24 cellular contexts compared by ENCODE assay signal in genomic region chr3:112948346-112948838, GRCh38. TPM values are rescaled to one million over a fixed set of nuclear protein-coding genes. Genes with fewer than 3 reads are reported as not detected.
"Had no signal": no experiment of that assay in that cellular context is flagged by ENCODE, and none has a peak within 500 bp of the region (broad histone marks: within the 10 kb centered on the region; RNA-seq: fewer than 3 reads in every experiment).

No MANE protein-coding gene starts in this region.

- H3K9me3 Mint-ChIP-seq: activated CD4-positive, alpha-beta T cell treated with anti-CD3 and anti-CD28 coated beads, Interleukin-2, amount 10 ng/mL, durations not matched to agents 24 days and 14 days had no signal

- H3K4me3 Mint-ChIP-seq: activated B cell treated with CpG ODN at 0.5 μM for 24 hours; activated CD4-positive, alpha-beta T cell treated with anti-CD3 and anti-CD28 coated beads, Interleukin-2, amount 10 ng/mL, durations not matched to agents 24 days and 14 days; activated CD8-positive, alpha-beta memory T cell treated with anti-CD3 and anti-CD28 coated beads, Interleukin-2, amount 10 ng/mL, durations not matched to agents 7 days and 5 days; activated T-cell treated with anti-CD3 and anti-CD28 coated beads, Interleukin-2, amount 50 U/mL, for 4 hours; T-helper 17 cell had no signal

- H3K27ac ChIP-seq: breast epithelium had no signal

- H3K9me3 ChIP-seq: breast epithelium had no signal

- DNase-seq: activated B cell treated with CpG ODN at 0.5 μM for 24 hours; activated CD4-positive, alpha-beta T cell treated with anti-CD3 and anti-CD28 coated beads for 1 hour; activated CD4-positive, alpha-beta T cell treated with anti-CD3 and anti-CD28 coated beads, Interleukin-2, amount 10 ng/mL, durations not matched to agents 24 days and 14 days; activated CD4-positive, alpha-beta T cell treated with anti-CD3 and anti-CD28 coated beads, Interleukin-2, amount 50 U/mL, for 48 hours; activated CD8-positive, alpha-beta memory T cell treated with anti-CD3 and anti-CD28 coated beads, Interleukin-2, amount 10 ng/mL, durations not matched to agents 7 days and 5 days; activated gamma-delta T cell treated with Interleukin-2 at 50 U/mL for 16 hours; activated naive CD4-positive, alpha-beta T cell treated with anti-CD3 and anti-CD28 coated beads, Interleukin-2, amount 50 U/mL, for 16 hours; activated T-cell treated with anti-CD3 and anti-CD28 coated beads, Interleukin-2, amount 50 U/mL, for 4 hours; aorta; caudate nucleus; Karpas-422; NCI-H1105 treated with DMSO at 0.1 percent for 48 hours; NCI-H1436 treated with DMSO at 0.1 percent for 48 hours; NCI-H187 treated with DMSO at 0.1 percent for 48 hours; NCI-H2081 treated with DMSO at 0.1 percent for 48 hours; NCI-H446; NCI-H524; PC-3; SHP77 treated with DMSO at 0.1 percent for 48 hours; T-helper 17 cell; T-helper 9 cell had no signal

- H3K4me1 Mint-ChIP-seq: activated CD4-positive, alpha-beta T cell treated with anti-CD3 and anti-CD28 coated beads, Interleukin-2, amount 10 ng/mL, durations not matched to agents 24 days and 14 days had no signal

- H3K27me3 Mint-ChIP-seq: activated B cell treated with CpG ODN at 0.5 μM for 24 hours; activated CD4-positive, alpha-beta T cell treated with anti-CD3 and anti-CD28 coated beads, Interleukin-2, amount 10 ng/mL, durations not matched to agents 24 days and 14 days; activated CD8-positive, alpha-beta memory T cell treated with anti-CD3 and anti-CD28 coated beads, Interleukin-2, amount 10 ng/mL, durations not matched to agents 7 days and 5 days; T-helper 17 cell had no signal

- ATAC-seq: activated CD8-positive, alpha-beta memory T cell treated with anti-CD3 and anti-CD28 coated beads, Interleukin-2, amount 10 ng/mL, durations not matched to agents 7 days and 5 days; activated T-cell treated with anti-CD3 and anti-CD28 coated beads, Interleukin-2, amount 50 U/mL, for 4 hours; PC-3; T-helper 17 cell had no signal

- H3K27ac Mint-ChIP-seq: activated B cell treated with CpG ODN at 0.5 μM for 24 hours; activated CD4-positive, alpha-beta T cell treated with anti-CD3 and anti-CD28 coated beads, Interleukin-2, amount 10 ng/mL, durations not matched to agents 24 days and 14 days; activated CD8-positive, alpha-beta memory T cell treated with anti-CD3 and anti-CD28 coated beads, Interleukin-2, amount 10 ng/mL, durations not matched to agents 7 days and 5 days; activated T-helper 2 cell treated with anti-CD3 and anti-CD28 coated beads, Interferon-gamma antibody, Interleukin-2, Interleukin-4, amounts not matched to agents 10 μg/mL and 5 μg/mL and 100 μg/mL, durations not matched to agents 14 hours and 24 hours and 36 hours had no signal

- H3K27me3 ChIP-seq: breast epithelium had no signal

- H3K4me1 ChIP-seq: breast epithelium had no signal

- H3K4me3 ChIP-seq: breast epithelium had no signal

- H3K36me3 ChIP-seq: breast epithelium had no signal

RNA-seq across cellular contexts. Expression of gene CD200R1, which starts 26.5 kb away (rescaled TPM):
- total RNA-seq: PC-3, SK-MEL-5 had no signal
